ENCODE assay signal across 11 cellular contexts in genomic region chr12:42705863-42706262, GRCh38.
A peak's percentile ranks its signal among the peaks of the same experiment; 100 is the strongest.
DNase-seq lines count a peak whose midpoint lies in the region; ATAC-seq, FAIRE-seq and TF ChIP-seq lines count a peak whose summit lies in the region.
"Had no signal": no experiment of that assay in that cellular context is flagged by ENCODE, and none has a peak within 500 bp of the region (broad histone marks: within the 10 kb centered on the region; RNA-seq: fewer than 3 reads in every experiment).

No MANE protein-coding gene starts in this region.

- no peaks in the 10 kb centered on the region for H3K9me3 ChIP-seq in astrocyte (ENCODE audit: insufficient read depth, low read depth, low read length)

- H3K36me3 Mint-ChIP-seq in astrocyte (ENCODE audit: low read depth, unreplicated experiment) (no peaks in the 10 kb centered on the region), natural killer cell (no peaks in the 10 kb centered on the region)

- no peaks in the 10 kb centered on the region for H3K27me3 ChIP-seq in astrocyte (ENCODE audit: insufficient read depth, low read length)

- H3K4me3 ChIP-seq in astrocyte (ENCODE audit: insufficient read depth, low read depth, low read length), result no peak overlapping the region

- H3K27me3 Mint-ChIP-seq in astrocyte (ENCODE audit: low read depth, unreplicated experiment) (no peaks in the 10 kb centered on the region), natural killer cell (ENCODE audit: low read depth in 2 of 2) (no peaks in the 10 kb centered on the region)

- DNase-seq in EL, result peak; percentile 94
- DNase-seq in astrocyte (ENCODE audit: low read depth), result peak; percentile 98
- DNase-seq in Right ventricle myocardium inferior (ENCODE audit: missing footprints), result peak; percentile 86
- peak; percentile 86 for DNase-seq in posterior vena cava (ENCODE audit: low spot score)
- DNase-seq in activated CD8-positive, alpha-beta memory T cell treated with anti-CD3 and anti-CD28 coated beads, Interleukin-2, amount 50 U/mL, for 4 hours, result no peak
- no peak for DNase-seq in inferior parietal cortex (ENCODE audit: extremely low spot score)
- no peak for DNase-seq in natural killer cell
- DNase-seq: activated T-cell treated with anti-CD3 and anti-CD28 coated beads, Interleukin-2, amount 50 U/mL, for 4 hours; NCI-H1048; small intestine had no signal

- H3K4me3 Mint-ChIP-seq in astrocyte (ENCODE audit: unreplicated experiment) (no peak overlapping the region), natural killer cell (no peak overlapping the region)
- H3K4me3 Mint-ChIP-seq: activated T-cell treated with anti-CD3 and anti-CD28 coated beads, Interleukin-2, amount 50 U/mL, for 4 hours had no signal

- ATAC-seq in Right ventricle myocardium inferior, result peak; percentile 97
- ATAC-seq in HG02981 (IDR thresholded peaks at IDR 0.05; ENCODE audit: unreplicated experiment), result no peak
- ATAC-seq in natural killer cell, result no peak
- ATAC-seq: activated T-cell treated with anti-CD3 and anti-CD28 coated beads, Interleukin-2, amount 50 U/mL, for 4 hours had no signal

- H3K27ac ChIP-seq in astrocyte (ENCODE audit: low read depth, low read length), result peak overlapping the region; percentile 49

- H3K4me1 Mint-ChIP-seq in astrocyte (ENCODE audit: low read depth, unreplicated experiment) (peaks cover 9% of the 10 kb centered on the region), natural killer cell (no peaks in the 10 kb centered on the region)

- H3K4me1 ChIP-seq in astrocyte (ENCODE audit: insufficient read depth, low read length), result peaks cover 11% of the 10 kb centered on the region

- peaks cover 3% of the 10 kb centered on the region for H3K9me3 Mint-ChIP-seq in astrocyte (ENCODE audit: unreplicated experiment)
- peaks cover 6 to 8% of the 10 kb centered on the region in 2 donors for H3K9me3 Mint-ChIP-seq in natural killer cell
- H3K9me3 Mint-ChIP-seq: activated T-cell treated with anti-CD3 and anti-CD28 coated beads, Interleukin-2, amount 50 U/mL, for 4 hours had no signal

- H3K4me2 ChIP-seq in astrocyte (ENCODE audit: low read length), result no peak overlapping the region

- peak overlapping the region; percentile 38 for H2AFZ ChIP-seq in astrocyte (ENCODE audit: low read depth, low read length)

- no peaks in the 10 kb centered on the region for H3K79me2 ChIP-seq in astrocyte (ENCODE audit: insufficient read depth, low read length)

- no peaks in the 10 kb centered on the region for H4K20me1 ChIP-seq in astrocyte (ENCODE audit: insufficient read depth, low read length)

- intact Hi-C loops in Right ventricle myocardium inferior (cut with DNase I) (loop anchor here (10.0 kb wide), 2 partner anchors 121 to 221 kb away; partner anchors contain the start of gene PRICKLE1), posterior vena cava (cut with DNase I) (no loop called here), natural killer cell (cut with micrococcal nuclease) (no loop called here)

- FAIRE-seq in astrocyte (lab: Jason Lieb, UNC), result no peak
- FAIRE-seq: small intestine had no signal

- peak overlapping the region; percentile 38 for H3K27ac Mint-ChIP-seq in astrocyte (ENCODE audit: unreplicated experiment)
- H3K27ac Mint-ChIP-seq in natural killer cell, result no peak overlapping the region

- TF ChIP-seq CTCF in astrocyte (IDR thresholded peaks at IDR 0.05; ENCODE audit: insufficient read depth, low read depth, low read length) (no peak), natural killer cell (IDR thresholded peaks at IDR 0.05) (no peak)

- H3K9ac ChIP-seq in astrocyte (ENCODE audit: low read length), result no peak overlapping the region

- H3K36me3 ChIP-seq in astrocyte (ENCODE audit: insufficient read depth, low read length), result no peaks in the 10 kb centered on the region

Comparison
In these comparisons a context has a peak if more than half of its experiments do, and no peak if none do; other contexts are left out.
1. DNase-seq: peak in EL (single experiment), astrocyte (single experiment), Right ventricle myocardium inferior (single experiment) and posterior vena cava (single experiment); none in activated CD8-positive, alpha-beta memory T cell treated with anti-CD3 and anti-CD28 coated beads, Interleukin-2, amount 50 U/mL, for 4 hours (single experiment), inferior parietal cortex (single experiment) and natural killer cell (single experiment).